35 cellular contexts compared by ENCODE assay signal in genomic region chr6:117298941-117299340, GRCh38. TPM values are rescaled to one million over a fixed set of nuclear protein-coding genes. Genes with fewer than 3 reads are reported as not detected.
"Had no signal": no experiment of that assay in that cellular context is flagged by ENCODE, and none has a peak within 500 bp of the region (broad histone marks: within the 10 kb centered on the region; RNA-seq: fewer than 3 reads in every experiment).

No MANE protein-coding gene starts in this region.

- H3K27me3 Mint-ChIP-seq: activated CD4-positive, alpha-beta memory T cell treated with anti-CD3 and anti-CD28 coated beads, Interleukin-2, amount 10 ng/mL, durations not matched to agents 7 days and 5 days; activated naive CD8-positive, alpha-beta T cell treated with anti-CD3 and anti-CD28 coated beads, Interleukin-2, amount 10 ng/mL, durations not matched to agents 7 days and 5 days had no signal

- H3K4me3 Mint-ChIP-seq: activated CD4-positive, alpha-beta memory T cell treated with anti-CD3 and anti-CD28 coated beads, Interleukin-2, amount 10 ng/mL, durations not matched to agents 7 days and 5 days; activated CD8-positive, alpha-beta memory T cell treated with anti-CD3 and anti-CD28 coated beads, Interleukin-2, amount 10 ng/mL, durations not matched to agents 7 days and 5 days; activated naive CD4-positive, alpha-beta T cell treated with anti-CD3 and anti-CD28 coated beads, Interleukin-2, amount 50 U/mL, for 24 hours; activated naive CD8-positive, alpha-beta T cell treated with anti-CD3 and anti-CD28 coated beads, Interleukin-2, amount 10 ng/mL, durations not matched to agents 7 days and 5 days; central memory CD8-positive, alpha-beta T cell had no signal

- H3K27me3 ChIP-seq: ascending aorta, cardiac muscle cell, Peyer's patch had no signal

- H3K4me1 Mint-ChIP-seq: activated CD4-positive, alpha-beta memory T cell treated with anti-CD3 and anti-CD28 coated beads, Interleukin-2, amount 10 ng/mL, durations not matched to agents 7 days and 5 days; activated CD8-positive, alpha-beta memory T cell treated with anti-CD3 and anti-CD28 coated beads, Interleukin-2, amount 10 ng/mL, durations not matched to agents 7 days and 5 days; activated naive CD4-positive, alpha-beta T cell treated with anti-CD3 and anti-CD28 coated beads, Interleukin-2, amount 50 U/mL, for 24 hours; activated naive CD8-positive, alpha-beta T cell treated with anti-CD3 and anti-CD28 coated beads, Interleukin-2, amount 10 ng/mL, durations not matched to agents 7 days and 5 days; central memory CD8-positive, alpha-beta T cell had no signal

- H3K27ac Mint-ChIP-seq: activated CD4-positive, alpha-beta memory T cell treated with anti-CD3 and anti-CD28 coated beads, Interleukin-2, amount 10 ng/mL, durations not matched to agents 7 days and 5 days; activated CD8-positive, alpha-beta memory T cell treated with anti-CD3 and anti-CD28 coated beads, Interleukin-2, amount 10 ng/mL, durations not matched to agents 7 days and 5 days; activated naive CD4-positive, alpha-beta T cell treated with anti-CD3 and anti-CD28 coated beads, Interleukin-2, amount 50 U/mL, for 24 hours; activated naive CD8-positive, alpha-beta T cell treated with anti-CD3 and anti-CD28 coated beads, Interleukin-2, amount 10 ng/mL, durations not matched to agents 7 days and 5 days; activated T-helper 2 cell treated with anti-CD3 and anti-CD28 coated beads, Interferon-gamma antibody, Interleukin-2, Interleukin-4, amounts not matched to agents 10 μg/mL and 5 μg/mL and 100 μg/mL, durations not matched to agents 14 hours and 24 hours and 36 hours had no signal

- H3K9me3 ChIP-seq: ascending aorta, Peyer's patch had no signal

- H3K27ac ChIP-seq: ascending aorta, cardiac muscle cell, KMS-11, Peyer's patch, WERI-Rb-1 had no signal

- ATAC-seq: activated CD8-positive, alpha-beta memory T cell treated with anti-CD3 and anti-CD28 coated beads, Interleukin-2, amount 10 ng/mL, durations not matched to agents 7 days and 5 days; PC-3 had no signal

- H3K4me3 ChIP-seq: ascending aorta, cardiac muscle cell, Peyer's patch had no signal

- H3K9me3 Mint-ChIP-seq: activated CD4-positive, alpha-beta memory T cell treated with anti-CD3 and anti-CD28 coated beads, Interleukin-2, amount 10 ng/mL, durations not matched to agents 7 days and 5 days; activated naive CD4-positive, alpha-beta T cell treated with anti-CD3 and anti-CD28 coated beads, Interleukin-2, amount 50 U/mL, for 24 hours; activated naive CD8-positive, alpha-beta T cell treated with anti-CD3 and anti-CD28 coated beads, Interleukin-2, amount 10 ng/mL, durations not matched to agents 7 days and 5 days; activated T-helper 2 cell treated with anti-CD3 and anti-CD28 coated beads, Interferon-gamma antibody, Interleukin-2, Interleukin-4, amounts not matched to agents 10 μg/mL and 5 μg/mL and 100 μg/mL, durations not matched to agents 14 hours and 24 hours and 36 hours; central memory CD8-positive, alpha-beta T cell had no signal

- DNase-seq: activated CD4-positive, alpha-beta memory T cell treated with anti-CD3 and anti-CD28 coated beads, Interleukin-2, amount 10 ng/mL, durations not matched to agents 7 days and 5 days; activated CD4-positive, alpha-beta T cell treated with anti-CD3 and anti-CD28 coated beads for 1 hour; activated CD4-positive, alpha-beta T cell treated with anti-CD3 and anti-CD28 coated beads for 48 hours; activated CD4-positive, CD25-positive, alpha-beta regulatory T cell; activated CD8-positive, alpha-beta memory T cell treated with anti-CD3 and anti-CD28 coated beads for 24 hours; activated CD8-positive, alpha-beta memory T cell treated with anti-CD3 and anti-CD28 coated beads, Interleukin-2, amount 10 ng/mL, durations not matched to agents 7 days and 5 days; activated gamma-delta T cell; activated naive CD4-positive, alpha-beta T cell treated with Interleukin-2 at 50 U/mL for 16 hours; activated naive CD8-positive, alpha-beta T cell treated with anti-CD3 and anti-CD28 coated beads, Interleukin-2, amount 10 ng/mL, durations not matched to agents 7 days and 5 days; activated T-cell treated with anti-CD3 and anti-CD28 coated beads, Interleukin-2, amount 50 U/mL, for 1 hour; amygdala; NCI-H1092; NCI-H146; NCI-H187; NCI-H2029 treated with DMSO at 0.1 percent for 48 hours; NCI-H2107; NCI-H2171; NCI-H510A; NCI-H526; NCI-H748 treated with DMSO at 0.1 percent for 48 hours; NK-92 treated with Interleukin-12 subunit alpha and Interleukin-12 subunit beta, amount 100 ng/mL, for 24 hours; PC-3; Peyer's patch; Right ventricle myocardium superior; SW 1271; T-helper 1 cell; T-helper 2 cell; T-helper 9 cell; WERI-Rb-1 had no signal

- H3K36me3 ChIP-seq: ascending aorta, cardiac muscle cell, Peyer's patch, WERI-Rb-1 had no signal

- H3K4me1 ChIP-seq: ascending aorta, Peyer's patch had no signal

- H3K36me3 Mint-ChIP-seq: activated CD8-positive, alpha-beta memory T cell treated with anti-CD3 and anti-CD28 coated beads, Interleukin-2, amount 10 ng/mL, durations not matched to agents 7 days and 5 days; activated naive CD4-positive, alpha-beta T cell treated with anti-CD3 and anti-CD28 coated beads, Interleukin-2, amount 50 U/mL, for 24 hours; activated naive CD8-positive, alpha-beta T cell treated with anti-CD3 and anti-CD28 coated beads, Interleukin-2, amount 10 ng/mL, durations not matched to agents 7 days and 5 days had no signal

RNA-seq across cellular contexts. Expression of gene VGLL2, which starts 33.6 kb away (rescaled TPM):
- total RNA-seq: activated CD4-positive, alpha-beta memory T cell treated with anti-CD3 and anti-CD28 coated beads, Interleukin-2, amount 10 ng/mL, durations not matched to agents 7 days and 5 days; activated CD8-positive, alpha-beta memory T cell treated with anti-CD3 and anti-CD28 coated beads, Interleukin-2, amount 10 ng/mL, durations not matched to agents 7 days and 5 days; activated naive CD8-positive, alpha-beta T cell treated with anti-CD3 and anti-CD28 coated beads, Interleukin-2, amount 10 ng/mL, durations not matched to agents 7 days and 5 days; activated T-helper 2 cell treated with anti-CD3 and anti-CD28 coated beads, Interferon-gamma antibody, Interleukin-2, Interleukin-4, amounts not matched to agents 10 μg/mL and 5 μg/mL and 100 μg/mL, durations not matched to agents 14 hours and 24 hours and 36 hours; ascending aorta; cardiac muscle cell; PC-3; Peyer's patch; Right ventricle myocardium superior had no signal
